9 cellular contexts compared by ENCODE assay signal in genomic region chr4:24794916-24795665, GRCh38. TPM values are rescaled to one million over a fixed set of nuclear protein-coding genes. Genes with fewer than 3 reads are reported as not detected.
DNase-seq lines count a peak whose midpoint lies in the region; ATAC-seq and TF ChIP-seq lines count a peak whose summit lies in the region.
"Had no signal": no experiment of that assay in that cellular context is flagged by ENCODE, and none has a peak within 500 bp of the region (broad histone marks: within the 10 kb centered on the region; RNA-seq: fewer than 3 reads in every experiment).

SOD3 (plus strand) TSS chr4:24795573; CDS start chr4:24799522, 3,949 bp downstream.

- DNase-seq in MM.1S (no peak), endodermal cell (peak; percentile 93), lung (ENCODE audit: low spot score) (peak; percentile 89), upper lobe of left lung (peak; percentile 63 to 92), T-helper 17 cell (no peak), RPMI8226 (no peak)
- DNase-seq in activated CD4-positive, alpha-beta T cell treated with anti-CD3 and anti-CD28 coated beads, Interleukin-2, amount 50 U/mL, for 1 hour: no peak
- DNase-seq: KBM-7, naive B cell had no signal

- no peak for TF ChIP-seq CTCF in MM.1S (IDR thresholded peaks at IDR 0.05; ENCODE audit: low read length)
- TF ChIP-seq CTCF in endodermal cell (conservative IDR thresholded peaks at IDR 0.05): no peak
- TF ChIP-seq CTCF in lung (IDR thresholded peaks at IDR 0.05; ENCODE audit: control extremely low read depth, extremely low read depth): no peak
- TF ChIP-seq CTCF in upper lobe of left lung (IDR thresholded peaks at IDR 0.05): no peak

- no peaks in the 10 kb centered on the region for H3K9me2 ChIP-seq in MM.1S (replicated peaks; ENCODE audit: insufficient read depth, low read length)

- H3K4me1 Mint-ChIP-seq in endodermal cell (peaks cover 35% of the 10 kb centered on the region), T-helper 17 cell (peaks cover 2% of the 10 kb centered on the region)
- H3K4me1 Mint-ChIP-seq: naive B cell had no signal

- no peaks in the 10 kb centered on the region for H3K9me3 Mint-ChIP-seq in endodermal cell

- peak in 3 of 4 donors; percentile 45 to 82 (median 49) for TF ChIP-seq POLR2A in upper lobe of left lung (IDR thresholded peaks at IDR 0.05)

- H4K20me1 ChIP-seq in MM.1S (ENCODE audit: insufficient read depth, low read length): no peaks in the 10 kb centered on the region

- peaks cover 63% of the 10 kb centered on the region for H3K27me3 Mint-ChIP-seq in endodermal cell (ENCODE audit: insufficient read depth)
- peaks cover 35% of the 10 kb centered on the region for H3K27me3 Mint-ChIP-seq in T-helper 17 cell

- ATAC-seq in lung (ENCODE audit: insufficient read depth, low FRiP score) (peak; percentile 93), upper lobe of left lung (ENCODE audit: low FRiP score in 2 of 2) (peak; percentile 94 to 97), T-helper 17 cell (no peak)

- H3K27me3 ChIP-seq in MM.1S (replicated peaks; ENCODE audit: insufficient read depth, low read length) (no peaks in the 10 kb centered on the region), endodermal cell (ENCODE audit: control insufficient read depth, insufficient read depth, low read length, poor library complexity, severe bottlenecking) (peaks cover 37% of the 10 kb centered on the region), lung (ENCODE audit: control insufficient read depth, insufficient read depth) (no peaks in the 10 kb centered on the region), upper lobe of left lung (peaks cover 0 to 12% (median 5%) of the 10 kb centered on the region in 4 donors)

- H3K9ac ChIP-seq in MM.1S (ENCODE audit: low read length) (no peak within 1 kb of the TSS), endodermal cell (ENCODE audit: extremely low read depth, low read length, poor library complexity, severe bottlenecking) (no peak within 1 kb of the TSS)

- peaks cover 5% of the 10 kb centered on the region; the same call in 1 of the 2 replicates for H3K4me1 ChIP-seq in MM.1S (ENCODE audit: low read length)
- H3K4me1 ChIP-seq in endodermal cell (ENCODE audit: control insufficient read depth, insufficient read depth, low read length): peaks cover 17% of the 10 kb centered on the region
- H3K4me1 ChIP-seq in lung (ENCODE audit: control insufficient read depth in 2 of 2, insufficient read depth in 2 of 2, low read length in 2 of 2): peaks cover 0 to 9% of the 10 kb centered on the region in 2 donors
- peaks cover 14 to 33% (median 22%) of the 10 kb centered on the region in 4 donors for H3K4me1 ChIP-seq in upper lobe of left lung

- H3K4me2 ChIP-seq in MM.1S (ENCODE audit: low read depth, low read length): peak within 1 kb of the TSS; percentile 46; the same call in 1 of the 2 replicates

- H3K4me3 Mint-ChIP-seq in endodermal cell (peak within 1 kb of the TSS; percentile 52), T-helper 17 cell (no peak within 1 kb of the TSS)
- H3K4me3 Mint-ChIP-seq: naive B cell had no signal

- no peaks in the 10 kb centered on the region for H3K79me2 ChIP-seq in MM.1S (ENCODE audit: low read length)

- 0 out of 2 replicates have a peak, but pooled peaks cover 2% of the 10 kb centered on the region for H3F3A ChIP-seq in MM.1S (ENCODE audit: insufficient read depth, low read length)

- H3K4me3 ChIP-seq in MM.1S (ENCODE audit: low read length) (no peak within 1 kb of the TSS), endodermal cell (ENCODE audit: low read length) (peak within 1 kb of the TSS; percentile 69), lung (no peak within 1 kb of the TSS), upper lobe of left lung (peak within 1 kb of the TSS in 3 of 4 donors; percentile 26 to 45 (median 42))

- H3K27ac Mint-ChIP-seq in endodermal cell (peak within 1 kb of the TSS; percentile 64), T-helper 17 cell (no peak within 1 kb of the TSS)
- H3K27ac Mint-ChIP-seq: naive B cell had no signal

- H3K27ac ChIP-seq in MM.1S (ENCODE audit: low read length) (no peak within 1 kb of the TSS), endodermal cell (ENCODE audit: low read depth, low read length) (no peak within 1 kb of the TSS), lung (ENCODE audit: low read depth in 1 of 2, low read length in 1 of 2) (peak within 1 kb of the TSS; percentile 59 to 92), upper lobe of left lung (peak within 1 kb of the TSS; percentile 63 to 89 (median 84))

- 39 to 45% methylated on average over 13 to 21 of the region's 21 CpGs for WGBS in endodermal cell (ENCODE audit: insufficient coverage in 1 of 2, insufficient read length in 1 of 2), 2 experiments
- 42 to 67% methylated on average over 21 of the region's 21 CpGs for WGBS in lung, 2 donors
- WGBS in upper lobe of left lung, 2 donors: 52 to 54% methylated on average over 17 to 21 of the region's 21 CpGs

- TF ChIP-seq EP300 in upper lobe of left lung (IDR thresholded peaks at IDR 0.05): no peak

- no peaks in the 10 kb centered on the region for H3K9me3 ChIP-seq in MM.1S (replicated peaks; ENCODE audit: insufficient read depth, low read length)
- no peaks in the 10 kb centered on the region for H3K9me3 ChIP-seq in endodermal cell (ENCODE audit: control insufficient read depth, low read length)
- H3K9me3 ChIP-seq in lung (ENCODE audit: control insufficient read depth in 2 of 2, insufficient read depth in 1 of 2, low read length in 1 of 2): peaks cover 0 to 7% of the 10 kb centered on the region in 2 donors
- no peaks in the 10 kb centered on the region for H3K9me3 ChIP-seq in upper lobe of left lung
- H3K9me3 ChIP-seq in T-helper 17 cell (ENCODE audit: control insufficient read depth, low read length, poor library complexity, severe bottlenecking): no peaks in the 10 kb centered on the region

- no peak within 1 kb of the TSS for H2AFZ ChIP-seq in MM.1S (ENCODE audit: low read length)

- H3K36me3 ChIP-seq in MM.1S (replicated peaks; ENCODE audit: insufficient read depth, low read length) (no peaks in the 10 kb centered on the region), endodermal cell (ENCODE audit: control insufficient read depth, insufficient read depth, low read length) (no peaks in the 10 kb centered on the region), lung (ENCODE audit: control insufficient read depth in 2 of 2, insufficient read depth in 2 of 2, low read length in 2 of 2) (no peaks in the 10 kb centered on the region), upper lobe of left lung (no peaks in the 10 kb centered on the region)

- H3K36me3 Mint-ChIP-seq in endodermal cell (ENCODE audit: low read depth) (no peaks in the 10 kb centered on the region), T-helper 17 cell (ENCODE audit: low read depth) (no peaks in the 10 kb centered on the region)
- H3K36me3 Mint-ChIP-seq: naive B cell had no signal

RNA-seq across cellular contexts. Expression of gene SOD3, which starts in this region (rescaled TPM):
- total RNA-seq in endodermal cell: 1 to 10 TPM; 5.7 to 8.7 TPM
- polyA plus RNA-seq in endodermal cell (2013, experiment 1 of 2): 2.1 TPM
- polyA plus RNA-seq in endodermal cell (2013, experiment 2 of 2): 2.1 TPM
- total RNA-seq in lung: 100 to 1,000 TPM in 1 of 2 donors, 10 to 100 TPM in 1; 48.9 to 101 TPM
- 10 to 100 TPM; 35.7 to 58.8 TPM for polyA plus RNA-seq in lung
- 100 to 1,000 TPM; 109 to 484 (median 200) TPM for total RNA-seq in upper lobe of left lung
- not detected for total RNA-seq in T-helper 17 cell

Comparison
In these comparisons a context has a peak if more than half of its experiments do, and no peak if none do; other contexts are left out.
1. RNA of gene SOD3 (total RNA-seq): 109 to 484 TPM in upper lobe of left lung, 48.9 to 101 TPM in lung and 5.7 to 8.7 TPM in endodermal cell; not detected in T-helper 17 cell; every median in the first group is over 4 times any median in the second.
2. RNA of gene SOD3 (total RNA-seq): 109 to 484 TPM in upper lobe of left lung and 48.9 to 101 TPM in lung; 5.7 to 8.7 TPM in endodermal cell; every median in the first group is over 4 times any median in the second.
3. DNase-seq: peak in endodermal cell (single experiment), lung (single experiment) and upper lobe of left lung (2 of 2); none in MM.1S (single experiment), T-helper 17 cell (0 of 3), activated CD4-positive, alpha-beta T cell treated with anti-CD3 and anti-CD28 coated beads, Interleukin-2, amount 50 U/mL, for 1 hour (single experiment) and RPMI8226 (single experiment).
4. H3K27ac ChIP-seq: peak in lung (2 of 2) and upper lobe of left lung (4 of 4); none in MM.1S (single experiment) and endodermal cell (single experiment).
5. H3K4me3 ChIP-seq: peak in endodermal cell (single experiment) and upper lobe of left lung (3 of 4); none in MM.1S (single experiment) and lung (single experiment).